In genomic region chr10:87552248-87552914, GRCh38 we compare ENCODE assay signal across 25 cellular contexts. TPM values are rescaled to one million over a fixed set of nuclear protein-coding genes. Genes with fewer than 3 reads are reported as not detected.
DNase-seq lines count a peak whose midpoint lies in the region; TF ChIP-seq lines count a peak whose summit lies in the region.
"Had no signal": no experiment of that assay in that cellular context is flagged by ENCODE, and none has a peak within 500 bp of the region (broad histone marks: within the 10 kb centered on the region; RNA-seq: fewer than 3 reads in every experiment).

No MANE protein-coding gene starts in this region.

- peaks cover 21% of the 10 kb centered on the region for H3K4me1 Mint-ChIP-seq in mesothelial cell of epicardium
- H3K4me1 Mint-ChIP-seq: activated CD4-positive, alpha-beta memory T cell treated with anti-CD3 and anti-CD28 coated beads, Interleukin-2, amount 10 ng/mL, durations not matched to agents 7 days and 5 days; activated naive CD8-positive, alpha-beta T cell treated with anti-CD3 and anti-CD28 coated beads, Interleukin-2, amount 10 ng/mL, durations not matched to agents 7 days and 5 days had no signal

- H3K9ac ChIP-seq in GM23248, result no peak overlapping the region
- no peak overlapping the region for H3K9ac ChIP-seq in adipocyte (ENCODE audit: low read length)
- H3K9ac ChIP-seq: parathyroid adenoma had no signal

- no peak overlapping the region for H2AFZ ChIP-seq in GM23248
- H2AFZ ChIP-seq: parathyroid adenoma had no signal

- no peaks in the 10 kb centered on the region for H4K20me1 ChIP-seq in GM23248 (ENCODE audit: insufficient read depth)

- no peak overlapping the region for H3K4me3 Mint-ChIP-seq in mesothelial cell of epicardium
- H3K4me3 Mint-ChIP-seq: activated CD4-positive, alpha-beta memory T cell treated with anti-CD3 and anti-CD28 coated beads, Interleukin-2, amount 10 ng/mL, durations not matched to agents 7 days and 5 days; activated naive CD8-positive, alpha-beta T cell treated with anti-CD3 and anti-CD28 coated beads, Interleukin-2, amount 10 ng/mL, durations not matched to agents 7 days and 5 days; natural killer cell; stimulated activated naive CD8-positive, alpha-beta T cell treated with anti-CD3 and anti-CD28 coated beads, Interleukin-15, amount 100 ng/mL, for 72 hours had no signal

- in situ Hi-C loops in GM23248 (cut with MboI), result no loop called here

- H3K27ac Mint-ChIP-seq in mesothelial cell of epicardium, result peak overlapping the region; percentile 55
- H3K27ac Mint-ChIP-seq: activated CD4-positive, alpha-beta memory T cell treated with anti-CD3 and anti-CD28 coated beads, Interleukin-2, amount 10 ng/mL, durations not matched to agents 7 days and 5 days; activated naive CD8-positive, alpha-beta T cell treated with anti-CD3 and anti-CD28 coated beads, Interleukin-2, amount 10 ng/mL, durations not matched to agents 7 days and 5 days; stimulated activated naive CD8-positive, alpha-beta T cell treated with anti-CD3 and anti-CD28 coated beads, Interleukin-15, amount 100 ng/mL, for 72 hours had no signal

- H3F3A ChIP-seq in GM23248 (ENCODE audit: insufficient read depth), result peaks cover 46% of the 10 kb centered on the region

- no peaks in the 10 kb centered on the region for H3K27me3 Mint-ChIP-seq in mesothelial cell of epicardium (ENCODE audit: low read depth)
- H3K27me3 Mint-ChIP-seq: activated CD4-positive, alpha-beta memory T cell treated with anti-CD3 and anti-CD28 coated beads, Interleukin-2, amount 10 ng/mL, durations not matched to agents 7 days and 5 days; activated naive CD8-positive, alpha-beta T cell treated with anti-CD3 and anti-CD28 coated beads, Interleukin-2, amount 10 ng/mL, durations not matched to agents 7 days and 5 days; stimulated activated naive CD8-positive, alpha-beta T cell treated with anti-CD3 and anti-CD28 coated beads, Interleukin-15, amount 100 ng/mL, for 72 hours had no signal

- 56 to 61% methylated on average over 2 of the region's 2 CpGs for WGBS in GM23248 (ENCODE audit: low coverage in 1 of 2, low lambda C conversion rate in 2 of 2, missing lambda C conversion rate in 2 of 2), 2 experiments

- H3K9me3 Mint-ChIP-seq in mesothelial cell of epicardium, result peaks cover 5% of the 10 kb centered on the region
- H3K9me3 Mint-ChIP-seq: activated CD4-positive, alpha-beta memory T cell treated with anti-CD3 and anti-CD28 coated beads, Interleukin-2, amount 10 ng/mL, durations not matched to agents 7 days and 5 days; activated naive CD8-positive, alpha-beta T cell treated with anti-CD3 and anti-CD28 coated beads, Interleukin-2, amount 10 ng/mL, durations not matched to agents 7 days and 5 days; natural killer cell; stimulated activated naive CD8-positive, alpha-beta T cell treated with anti-CD3 and anti-CD28 coated beads, Interleukin-15, amount 100 ng/mL, for 72 hours had no signal

- H3K79me2 ChIP-seq in GM23248 (ENCODE audit: insufficient read depth), result peaks cover 14% of the 10 kb centered on the region
- H3K79me2 ChIP-seq: parathyroid adenoma had no signal

- H3K4me1 ChIP-seq in GM23248 (ENCODE audit: insufficient read depth) (peaks cover 59% of the 10 kb centered on the region), adipocyte (ENCODE audit: control insufficient read depth, insufficient read depth, low read length) (peaks cover 19% of the 10 kb centered on the region)

- no peaks in the 10 kb centered on the region for H3K9me2 ChIP-seq in GM23248 (ENCODE audit: insufficient read depth)

- TF ChIP-seq CTCF in mesothelial cell of epicardium (IDR thresholded peaks at IDR 0.05; ENCODE audit: unreplicated experiment), result no peak

- H3K9me3 ChIP-seq in GM23248 (ENCODE audit: low read depth) (no peaks in the 10 kb centered on the region), adipocyte (ENCODE audit: control insufficient read depth, low read length) (no peaks in the 10 kb centered on the region)
- H3K9me3 ChIP-seq: heart left ventricle, tibial artery had no signal

- no peak overlapping the region for H3K4me3 ChIP-seq in GM23248
- H3K4me3 ChIP-seq in adipocyte (ENCODE audit: low read length), result no peak overlapping the region
- H3K4me3 ChIP-seq: heart left ventricle, tibial artery had no signal

- H3K36me3 Mint-ChIP-seq in mesothelial cell of epicardium, result peaks cover 20% of the 10 kb centered on the region

- peak; percentile 39 for DNase-seq in GM23248
- peak; percentile 49 for DNase-seq in adipocyte (ENCODE audit: low read depth)
- DNase-seq in fibroblast of gingiva (ENCODE audit: low read depth), result peak; percentile 47
- DNase-seq in mesothelial cell of epicardium (ENCODE audit: low spot score in 2 of 2, unreplicated experiment in 2 of 2), result no peak
- DNase-seq in GM03348 (ENCODE audit: low spot score), result no peak
- no peak for DNase-seq in activated naive CD4-positive, alpha-beta T cell treated with Interleukin-2 at 50 U/mL for 16 hours
- no peak for DNase-seq in DMS53 treated with DMSO at 0.1 percent for 48 hours (lab: John Stamatoyannopoulos, UW; ENCODE audit: unreplicated experiment)
- no peak for DNase-seq in SIG-M5 (lab: John Stamatoyannopoulos, UW)
- DNase-seq: activated CD4-positive, alpha-beta memory T cell treated with anti-CD3 and anti-CD28 coated beads, Interleukin-2, amount 10 ng/mL, durations not matched to agents 7 days and 5 days; activated effector memory CD4-positive, alpha-beta T cell treated with Interleukin-2 at 50 U/mL for 16 hours; activated naive CD8-positive, alpha-beta T cell treated with anti-CD3 and anti-CD28 coated beads, Interleukin-2, amount 10 ng/mL, durations not matched to agents 7 days and 5 days; activated T-cell treated with anti-CD3 and anti-CD28 coated beads for 4 hours; brain microvascular endothelial cell; C1 segment of cervical spinal cord; heart left ventricle; midbrain; natural killer cell; NCI-H146; NCI-H510A treated with DMSO at 0.1 percent for 48 hours; NK-92 treated with Interleukin-12 subunit alpha and Interleukin-12 subunit beta, amount 100 ng/mL, for 24 hours; right cardiac atrium; SHP77 treated with DMSO at 0.1 percent for 48 hours; stimulated activated naive CD8-positive, alpha-beta T cell treated with anti-CD3 and anti-CD28 coated beads, Interleukin-15, amount 100 ng/mL, for 72 hours; tibial artery had no signal

- 0 out of 2 replicates have a peak overlapping the region, but pooled peaks have one; percentile 8 for H3K27ac ChIP-seq in GM23248
- H3K27ac ChIP-seq: brain microvascular endothelial cell, heart left ventricle, parathyroid adenoma had no signal

- H3K27me3 ChIP-seq in GM23248 (replicated peaks; ENCODE audit: insufficient read depth) (no peaks in the 10 kb centered on the region), adipocyte (replicated peaks; ENCODE audit: control insufficient read depth, insufficient read depth, low read length) (no peaks in the 10 kb centered on the region)
- H3K27me3 ChIP-seq: brain microvascular endothelial cell, heart left ventricle, tibial artery had no signal

- H3K36me3 ChIP-seq in GM23248 (ENCODE audit: low read depth), result 0 out of 2 replicates have a peak, but pooled peaks cover 3% of the 10 kb centered on the region
- no peaks in the 10 kb centered on the region for H3K36me3 ChIP-seq in adipocyte (ENCODE audit: control insufficient read depth, insufficient read depth, low read length, severe bottlenecking)
- H3K36me3 ChIP-seq: brain microvascular endothelial cell had no signal

- peak overlapping the region; percentile 33 for H3K4me2 ChIP-seq in GM23248 (ENCODE audit: unreplicated experiment)

RNA-seq across cellular contexts. Expression of gene MINPP1, which starts 47.7 kb away (rescaled TPM):
- total RNA-seq in GM23248 (2014; rRNA removed; shearing (Covaris generic)), result 42.4 and 45.8 TPM in 2 replicates
- 45.7 and 46.0 TPM in 2 replicates for polyA plus RNA-seq in GM23248 (2016; fragmentation: Nextera tagmentation; extraction: Ambion mirVana)
- 22.1 to 23.3 TPM (median 23.2 TPM) in 3 replicates for total RNA-seq in mesothelial cell of epicardium

Comparison
In these comparisons a context has a peak if more than half of its experiments do, and no peak if none do; other contexts are left out.
1. DNase-seq: peak in GM23248 (single experiment), adipocyte (single experiment) and fibroblast of gingiva (single experiment); none in mesothelial cell of epicardium (0 of 2), GM03348 (single experiment), activated naive CD4-positive, alpha-beta T cell treated with Interleukin-2 at 50 U/mL for 16 hours (single experiment), DMS53 treated with DMSO at 0.1 percent for 48 hours (single experiment) and SIG-M5 (single experiment).